In genomic region chr13:83622422-83622784, GRCh38 we compare ENCODE assay signal across 18 cellular contexts.
DNase-seq lines count a peak whose midpoint lies in the region; ATAC-seq, FAIRE-seq and TF ChIP-seq lines count a peak whose summit lies in the region.
"Had no signal": no experiment of that assay in that cellular context is flagged by ENCODE, and none has a peak within 500 bp of the region (broad histone marks: within the 10 kb centered on the region; RNA-seq: fewer than 3 reads in every experiment).

No MANE protein-coding gene starts in this region.

- TF ChIP-seq POLR2A in breast epithelium (IDR thresholded peaks at IDR 0.05) (no peak), GM12891 (IDR thresholded peaks at IDR 0.05; ENCODE audit: low read depth, low read length) (no peak)

- H3K4me1 ChIP-seq in mammary epithelial cell (ENCODE audit: insufficient read depth, low read length) = peaks cover 29% of the 10 kb centered on the region
- H3K4me1 ChIP-seq in breast epithelium = no peaks in the 10 kb centered on the region

- CTCF ChIA-PET in mammary epithelial cell (lab: Charles Lee; ENCODE audit: low non-redundant PET) = interaction anchor here (0.5 to 0.6 kb wide), 2 partner anchors 26 to 33 kb away, joined by 3 to 4 read pairs; no protein-coding TSS in a partner anchor

- 36% methylated on average over 2 of the region's 2 CpGs for WGBS in mammary epithelial cell (ENCODE audit: low coverage, missing lambda C conversion rate)

- no peaks in the 10 kb centered on the region for H3K36me3 ChIP-seq in mammary epithelial cell (ENCODE audit: insufficient read depth, low read length)
- H3K36me3 ChIP-seq in breast epithelium = no peaks in the 10 kb centered on the region

- TF ChIP-seq CTCF in mammary epithelial cell (conservative IDR thresholded peaks at IDR 0.05 in 1 of 2, IDR thresholded peaks at IDR 0.05 in 1 of 2; ENCODE audit: extremely low read depth in 1 of 2, insufficient read depth in 1 of 2, low read depth in 1 of 2, low read length in 2 of 2) = no peak
- no peak for TF ChIP-seq CTCF in breast epithelium (IDR thresholded peaks at IDR 0.05)
- TF ChIP-seq CTCF in dorsolateral prefrontal cortex (IDR thresholded peaks at IDR 0.05 in 54 of 56, conservative IDR thresholded peaks at IDR 0.05 in 2 of 56; ENCODE audit: low read depth in 1 of 56, partially characterized antibody in 56 of 56) = no peak

- H3K9me3 ChIP-seq in mammary epithelial cell (replicated peaks; ENCODE audit: insufficient read depth, low read length) = peaks cover 4% of the 10 kb centered on the region
- peaks cover 0 to 2% of the 10 kb centered on the region in 2 donors for H3K9me3 ChIP-seq in breast epithelium

- intact Hi-C loops in mammary epithelial cell (cut with micrococcal nuclease) (no loop called here), breast epithelium (cut with DNase I; ENCODE audit: low total_unique reads) (no loop called here), dorsolateral prefrontal cortex (cut with DNase I) (no loop called here)

- dilution Hi-C loops in mammary epithelial cell (cut with HindIII; ENCODE audit: low sequenced_read_pairs) = no loop called here

- ATAC-seq in esophagus mucosa = peak; percentile 56

- H3K79me2 ChIP-seq in mammary epithelial cell (ENCODE audit: insufficient read depth, low read length) = no peaks in the 10 kb centered on the region

- H3K27me3 ChIP-seq in mammary epithelial cell (ENCODE audit: insufficient read depth, low read length) = no peaks in the 10 kb centered on the region
- no peaks in the 10 kb centered on the region for H3K27me3 ChIP-seq in breast epithelium
- no peaks in the 10 kb centered on the region for H3K27me3 ChIP-seq in dorsolateral prefrontal cortex

- DNase-seq in mammary epithelial cell (peak; percentile 71), breast epithelium (ENCODE audit: low spot score in 2 of 2) (no peak), amniotic stem cell (lab: John Stamatoyannopoulos, UW) (peak; percentile 14), GM12891 (ENCODE audit: insufficient read length, low spot score) (no peak), NCI-H526 treated with DMSO at 0.1 percent for 48 hours (lab: John Stamatoyannopoulos, UW) (no peak), dorsolateral prefrontal cortex (no peak)
- no peak for DNase-seq in activated CD4-positive, alpha-beta T cell treated with anti-CD3 and anti-CD28 coated beads for 4 hours
- DNase-seq: DMS53, HCEC 1CT, NCI-H1436, NCI-H2081, NCI-H524 treated with DMSO at 0.1 percent for 48 hours, RPMI8226 had no signal

- no peak overlapping the region for H3K9ac ChIP-seq in mammary epithelial cell (ENCODE audit: insufficient read depth, low read length)

- no peak overlapping the region for H3K4me2 ChIP-seq in mammary epithelial cell (ENCODE audit: insufficient read depth, low read depth, low read length)

- H3K27ac ChIP-seq in mammary epithelial cell (ENCODE audit: insufficient read depth, low read depth, low read length) (peak overlapping the region; percentile 32), breast epithelium (no peak overlapping the region), dorsolateral prefrontal cortex (no peak overlapping the region)
- H3K27ac ChIP-seq: 22Rv1, C4-2B had no signal

- no peaks in the 10 kb centered on the region for H4K20me1 ChIP-seq in mammary epithelial cell (ENCODE audit: insufficient read depth, low read length)

- no TSS peak for BruUV-seq in mammary epithelial cell (replicated peaks; lab: Mats Ljungman, UMichigan)

- in situ Hi-C loops in mammary epithelial cell (cut with MboI; ENCODE audit: low sequenced_read_pairs in 2 of 2) = no loop called here

- H3K4me3 ChIP-seq in mammary epithelial cell (replicated peaks in 1 of 3; ENCODE audit: insufficient read depth in 1 of 3, low read depth in 2 of 3, low read length in 3 of 3) = no peak overlapping the region
- no peak overlapping the region for H3K4me3 ChIP-seq in breast epithelium
- H3K4me3 ChIP-seq in dorsolateral prefrontal cortex = no peak overlapping the region

- no peak for FAIRE-seq in GM12891 (lab: Jason Lieb, UNC)
- FAIRE-seq: G401.6, GM19239 had no signal

- H2AFZ ChIP-seq in mammary epithelial cell (ENCODE audit: low read depth, low read length) = peak overlapping the region; percentile 72

TF ChIP-seq in GM12891, 5 proteins besides CTCF, POLR2A, EP300 and RAD21:
- TF ChIP-seq SPI1 (IDR thresholded peaks at IDR 0.05; ENCODE audit: low read depth, low read length) = no peak
TF ChIP-seq in GM12891: peak in this region for 0.

Comparison
In these comparisons a context has a peak if more than half of its experiments do, and no peak if none do; other contexts are left out.
1. DNase-seq: peak in mammary epithelial cell (single experiment) and amniotic stem cell (single experiment); none in breast epithelium (0 of 2), GM12891 (single experiment), NCI-H526 treated with DMSO at 0.1 percent for 48 hours (single experiment), dorsolateral prefrontal cortex (0 of 10) and activated CD4-positive, alpha-beta T cell treated with anti-CD3 and anti-CD28 coated beads for 4 hours (0 of 2).